In genomic region chr2:177551356-177551755, GRCh38 we compare ENCODE assay signal across 7 cellular contexts.
DNase-seq lines count a peak whose midpoint lies in the region; ATAC-seq and TF ChIP-seq lines count a peak whose summit lies in the region.
"Not testable (repeated sequence)": the region's sequence is repeated elsewhere in the genome, so short reads cannot be mapped to it uniquely, and the experiment has no call there.

No MANE protein-coding gene starts in this region.

- H3K36me3 Mint-ChIP-seq in Caco-2 (ENCODE audit: insufficient read depth, unreplicated experiment) (peaks cover 18% of the 10 kb centered on the region), nephron progenitor cell (ENCODE audit: low read depth) (peaks cover 24% of the 10 kb centered on the region)
- H3K36me3 Mint-ChIP-seq in activated B cell treated with CpG ODN at 0.5 μM for 24 hours (ENCODE audit: low read depth); activated naive CD8-positive, alpha-beta T cell; immature natural killer cell: not testable (repeated sequence)

- not testable (repeated sequence) for ATAC-seq in activated B cell treated with CpG ODN at 0.5 μM for 24 hours (ENCODE audit: low read depth)

- H3K4me1 Mint-ChIP-seq in Caco-2 (ENCODE audit: low read depth, unreplicated experiment) = not testable (repeated sequence)
- peaks cover 17% of the 10 kb centered on the region for H3K4me1 Mint-ChIP-seq in activated B cell treated with CpG ODN at 0.5 μM for 24 hours
- peaks cover 12% of the 10 kb centered on the region for H3K4me1 Mint-ChIP-seq in activated naive CD8-positive, alpha-beta T cell (ENCODE audit: low read depth)
- peaks cover 18 to 22% of the 10 kb centered on the region in 2 donors for H3K4me1 Mint-ChIP-seq in immature natural killer cell
- H3K4me1 Mint-ChIP-seq in nephron progenitor cell = peaks cover 20% of the 10 kb centered on the region

- not testable (repeated sequence) for H3K36me3 ChIP-seq in Caco-2 (ENCODE audit: control insufficient read depth, insufficient read depth, low read length)

- POLR2A ChIA-PET in Caco-2 (lab: Charles Lee) = not testable (repeated sequence)
- POLR2A ChIA-PET in activated B cell treated with CpG ODN at 0.5 μM for 24 hours (lab: Charles Lee) = interaction anchor here (1.2 kb wide), 1 partner anchor 288 kb away, joined by 3 read pairs; no protein-coding TSS in a partner anchor

- not testable (repeated sequence) for H3K9me3 Mint-ChIP-seq in Caco-2 (ENCODE audit: unreplicated experiment); activated B cell treated with CpG ODN at 0.5 μM for 24 hours; activated naive CD8-positive, alpha-beta T cell (ENCODE audit: low read depth); immature natural killer cell
- peaks cover 30% of the 10 kb centered on the region for H3K9me3 Mint-ChIP-seq in nephron progenitor cell

- H3K27ac Mint-ChIP-seq in Caco-2 (ENCODE audit: unreplicated experiment) (peak overlapping the region; percentile 55), immature natural killer cell (peak overlapping the region; percentile 55 to 99 (median 78))
- H3K27ac Mint-ChIP-seq in activated B cell treated with CpG ODN at 0.5 μM for 24 hours; activated naive CD8-positive, alpha-beta T cell; nephron progenitor cell: not testable (repeated sequence)

- H3K9me3 ChIP-seq in Caco-2 = not testable (repeated sequence)

- intact Hi-C loops in Caco-2 (cut with micrococcal nuclease; ENCODE audit: unreplicated experiment) (loop anchor here (5.0 kb wide), 1 partner anchor 214 kb away; no protein-coding TSS in a partner anchor), activated B cell treated with CpG ODN at 0.5 μM for 24 hours (cut with micrococcal nuclease) (loop anchor here (5.0 kb wide), 1 partner anchor 219 kb away; no protein-coding TSS in a partner anchor)

- H3K27me3 ChIP-seq in Caco-2 (replicated peaks; ENCODE audit: control insufficient read depth, insufficient read depth, low read length) = not testable (repeated sequence)

- H3K4me3 Mint-ChIP-seq in Caco-2 (ENCODE audit: unreplicated experiment) = not testable (repeated sequence)
- peak overlapping the region; percentile 5 for H3K4me3 Mint-ChIP-seq in activated B cell treated with CpG ODN at 0.5 μM for 24 hours
- peak overlapping the region; percentile 69 for H3K4me3 Mint-ChIP-seq in activated naive CD8-positive, alpha-beta T cell
- H3K4me3 Mint-ChIP-seq in immature natural killer cell = peak overlapping the region in 4 of 5 donors; percentile 46 to 70 (median 65)
- H3K4me3 Mint-ChIP-seq in nephron progenitor cell = peak overlapping the region; percentile 70

- H3K27me3 Mint-ChIP-seq in Caco-2 (ENCODE audit: insufficient read depth, unreplicated experiment); activated B cell treated with CpG ODN at 0.5 μM for 24 hours; activated naive CD8-positive, alpha-beta T cell: not testable (repeated sequence)
- H3K27me3 Mint-ChIP-seq in immature natural killer cell (ENCODE audit: low read depth in 3 of 3) (peaks cover 10 to 18% (median 14%) of the 10 kb centered on the region in 3 donors), nephron progenitor cell (ENCODE audit: low read depth, poor library complexity) (peaks cover 15% of the 10 kb centered on the region)

- not testable (repeated sequence) for DNase-seq in Caco-2, activated B cell treated with CpG ODN at 0.5 μM for 24 hours, immature natural killer cell, nephron progenitor cell
- DNase-seq in NCI-H446 (lab: John Stamatoyannopoulos, UW) (peak; percentile 17 to 57), dermis microvascular lymphatic vessel endothelial cell (ENCODE audit: low read depth in 2 of 2) (peak; percentile 66 to 77)

- H3K4me1 ChIP-seq in Caco-2 = not testable (repeated sequence)

- TF ChIP-seq CTCF in Caco-2 (IDR thresholded peaks at IDR 0.05; ENCODE audit: insufficient read depth in 1 of 2, low read depth in 1 of 2, low read length in 1 of 2, severe bottlenecking in 1 of 2, unreplicated experiment in 1 of 2); activated B cell treated with CpG ODN at 0.5 μM for 24 hours (IDR thresholded peaks at IDR 0.05); nephron progenitor cell (IDR thresholded peaks at IDR 0.05): not testable (repeated sequence)

- BruUV-seq in Caco-2 (replicated peaks; lab: Mats Ljungman, UMichigan) = TSS peak; percentile 46

- H3K4me3 ChIP-seq in Caco-2 (ENCODE audit: low read depth, low read length) = not testable (repeated sequence)

- CTCF ChIA-PET in Caco-2 (lab: Charles Lee) = interaction anchor here (0.6 kb wide), 1 partner anchor 58 kb away, joined by 3 read pairs; no protein-coding TSS in a partner anchor
- CTCF ChIA-PET in activated B cell treated with CpG ODN at 0.5 μM for 24 hours (lab: Charles Lee) = not testable (repeated sequence)
